In the genomic region with DNA sequence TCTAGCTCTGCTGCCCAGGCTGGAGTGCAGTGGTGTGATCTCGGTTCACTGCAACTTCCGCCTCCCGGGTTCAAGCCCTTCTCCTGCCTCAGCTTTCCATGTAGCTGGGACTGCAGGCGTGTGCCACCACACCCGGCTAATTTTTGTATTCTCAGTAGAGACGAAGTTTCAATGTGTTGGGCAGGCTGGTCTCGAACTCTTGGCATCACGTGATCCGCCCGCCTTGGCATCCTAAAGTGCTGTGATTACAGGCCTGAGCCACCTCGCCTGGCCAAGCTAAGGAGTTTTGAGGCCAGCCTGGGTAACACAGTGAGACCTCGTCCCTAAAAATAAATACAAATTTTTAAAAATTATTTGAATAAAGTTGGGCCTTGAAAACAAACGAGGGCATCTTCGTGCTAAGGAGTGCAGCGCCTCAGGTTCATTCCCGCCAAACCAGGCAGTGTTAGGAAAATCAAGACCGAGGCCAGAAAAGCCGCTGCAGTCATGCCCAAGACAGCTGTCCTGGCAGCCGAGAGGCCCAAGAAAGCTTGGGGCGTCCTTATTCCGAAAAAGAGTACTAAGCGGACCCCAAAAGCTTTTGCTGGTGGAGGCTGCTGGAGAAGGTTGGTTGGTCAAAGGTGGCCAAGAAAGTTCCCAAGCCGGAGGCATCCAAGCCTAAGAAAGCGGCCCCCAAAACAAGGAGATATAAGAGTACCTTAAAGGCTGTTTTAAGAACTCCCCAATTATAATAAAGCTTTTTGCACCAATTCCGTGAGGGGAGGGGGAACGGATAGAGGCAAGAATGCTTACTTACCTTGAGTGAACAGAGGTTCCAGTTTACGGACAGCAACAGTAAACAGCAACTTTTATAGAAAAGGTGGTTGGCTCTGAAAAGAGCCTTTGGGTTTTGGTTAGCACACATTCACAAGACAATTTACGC, we compare ENCODE assay signal across 8 cellular contexts.
DNase-seq lines count a peak whose midpoint lies in the region; ATAC-seq and TF ChIP-seq lines count a peak whose summit lies in the region.

No MANE protein-coding gene starts in this region.

- H3K27ac Mint-ChIP-seq in naive thymus-derived CD8-positive, alpha-beta T cell = peak overlapping the region; percentile 94 to 99 (median 98)

- no peak for TF ChIP-seq CTCF in RWPE2 (IDR thresholded peaks at IDR 0.05; ENCODE audit: poor library complexity, severe bottlenecking)
- TF ChIP-seq CTCF in dorsolateral prefrontal cortex (IDR thresholded peaks at IDR 0.05 in 54 of 56, conservative IDR thresholded peaks at IDR 0.05 in 2 of 56; ENCODE audit: low read depth in 1 of 56, partially characterized antibody in 56 of 56) = no peak

- H3K36me3 Mint-ChIP-seq in naive thymus-derived CD8-positive, alpha-beta T cell = no peaks in the 10 kb centered on the region

- POLR2A ChIA-PET in naive thymus-derived CD8-positive, alpha-beta T cell (lab: Charles Lee) = interaction anchor here (0.5 to 17.3 kb wide), 39 partner anchors 10 to 1697 kb away, joined by 3 to 616 read pairs (median 31); a partner anchor contains a TSS

- H3K27me3 ChIP-seq in RWPE2 (ENCODE audit: insufficient read depth, poor library complexity, severe bottlenecking) = no peaks in the 10 kb centered on the region
- peaks cover 0 to 18% (median 0%) of the 10 kb centered on the region in 45 donors for H3K27me3 ChIP-seq in dorsolateral prefrontal cortex

- ATAC-seq in RWPE2 (ENCODE audit: low read depth) (peak; percentile 1; the same call in 1 of the 3 replicates), GM19351 (IDR thresholded peaks at IDR 0.05; ENCODE audit: unreplicated experiment) (no peak)
- no peak for ATAC-seq in naive thymus-derived CD8-positive, alpha-beta T cell

- H3K27ac ChIP-seq in RWPE2 (ENCODE audit: poor library complexity, severe bottlenecking) (peak overlapping the region; percentile 93), dorsolateral prefrontal cortex (peak overlapping the region in 56 of 59 donors; percentile 22 to 93 (median 80))

- H3K4me3 Mint-ChIP-seq in naive thymus-derived CD8-positive, alpha-beta T cell = peak overlapping the region; percentile 88 to 99 (median 96)

- intact Hi-C loops in dorsolateral prefrontal cortex (cut with DNase I) = loop anchor here in 1 of 2 donors (2.0 to 10.0 kb wide), 5 partner anchors 39 to 141 kb away; a partner anchor contains a TSS

- H3K4me3 ChIP-seq in RWPE2 (ENCODE audit: severe bottlenecking) (peak overlapping the region; percentile 70), dorsolateral prefrontal cortex (peak overlapping the region; percentile 52 to 86 (median 74))

- no peaks in the 10 kb centered on the region for H3K9me3 Mint-ChIP-seq in naive thymus-derived CD8-positive, alpha-beta T cell

- H3K36me3 ChIP-seq in RWPE2 (ENCODE audit: low read depth) = no peaks in the 10 kb centered on the region

- peak; percentile 69 for DNase-seq in activated CD8-positive, alpha-beta memory T cell treated with anti-CD3 and anti-CD28 coated beads for 24 hours
- DNase-seq in activated CD8-positive, alpha-beta memory T cell treated with anti-CD3 and anti-CD28 coated beads, Interleukin-2, amount 50 U/mL, for 4 hours = no peak
- no peak for DNase-seq in RWPE2 (ENCODE audit: low spot score)
- DNase-seq in dorsolateral prefrontal cortex = no peak
- DNase-seq in naive thymus-derived CD8-positive, alpha-beta T cell = peak in 4 of 10 donors; percentile 26 to 67 (median 30)
- no peak for DNase-seq in NCI-H1092 (lab: John Stamatoyannopoulos, UW)
- no peak for DNase-seq in AML-193 (lab: John Stamatoyannopoulos, UW)

- H3K4me1 ChIP-seq in RWPE2 (ENCODE audit: insufficient read depth, poor library complexity, severe bottlenecking) = peaks cover 11% of the 10 kb centered on the region

- no peaks in the 10 kb centered on the region for H3K9me3 ChIP-seq in RWPE2 (ENCODE audit: severe bottlenecking)

- H3K4me1 Mint-ChIP-seq in naive thymus-derived CD8-positive, alpha-beta T cell = peaks cover 25 to 43% (median 40%) of the 10 kb centered on the region in 4 donors

- no peaks in the 10 kb centered on the region for H3K27me3 Mint-ChIP-seq in naive thymus-derived CD8-positive, alpha-beta T cell
